Comparison of ENCODE assay signal across 9 cellular contexts in the genomic region with DNA sequence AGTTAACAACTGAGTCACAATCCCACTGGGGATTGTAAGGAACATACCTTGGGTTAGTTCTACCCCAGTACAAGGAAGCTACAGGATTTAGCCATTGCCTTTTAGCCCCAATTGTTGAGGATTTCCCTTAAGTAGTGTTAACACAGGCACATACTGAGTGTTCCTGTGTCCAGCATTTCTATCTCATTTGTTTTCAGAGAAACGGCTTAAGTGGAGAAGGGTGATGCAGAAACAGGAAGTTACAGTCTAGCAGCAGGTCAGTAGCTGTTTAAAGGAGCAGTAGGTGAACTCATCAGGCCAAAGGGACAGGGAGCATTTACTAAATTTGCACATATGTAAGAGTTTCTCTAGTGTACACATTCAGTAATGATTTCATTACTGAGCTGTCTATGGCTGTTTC.
DNase-seq lines count a peak whose midpoint lies in the region; ATAC-seq and TF ChIP-seq lines count a peak whose summit lies in the region.
"Had no signal": no experiment of that assay in that cellular context is flagged by ENCODE, and none has a peak within 500 bp of the region (broad histone marks: within the 10 kb centered on the region; RNA-seq: fewer than 3 reads in every experiment).

No MANE protein-coding gene starts in this region.

- peak; percentile 49 for DNase-seq in ELR (ENCODE audit: low read depth)
- DNase-seq in KBM-7, result peak; percentile 74
- no peak for DNase-seq in chondrocyte (ENCODE audit: low spot score)
- no peak for DNase-seq in posterior cingulate gyrus
- no peak for DNase-seq in BE2C
- DNase-seq in NCI-H2227 treated with DMSO at 0.1 percent for 48 hours (lab: John Stamatoyannopoulos, UW), result no peak
- DNase-seq in colonic mucosa, result no peak

- no peak overlapping the region for H3K9ac ChIP-seq in colonic mucosa (ENCODE audit: low read depth in 2 of 2, low read length in 2 of 2)

- no peaks in the 10 kb centered on the region for H3K36me3 ChIP-seq in BE2C
- no peaks in the 10 kb centered on the region for H3K36me3 ChIP-seq in colonic mucosa

- no peak overlapping the region for H3K27ac ChIP-seq in colonic mucosa

- intact Hi-C loops in posterior cingulate gyrus (cut with DNase I) (no loop called here), colonic mucosa (cut with DNase I) (no loop called here)

- H3K4me1 ChIP-seq in BE2C (no peaks in the 10 kb centered on the region), colonic mucosa (no peaks in the 10 kb centered on the region)

- H3K9me3 ChIP-seq in BE2C (no peaks in the 10 kb centered on the region), colonic mucosa (no peaks in the 10 kb centered on the region)

- H3K4me3 ChIP-seq in BE2C (ENCODE audit: low read depth, low read length) (no peak overlapping the region), colonic mucosa (no peak overlapping the region)

- in situ Hi-C loops in KBM-7 (cut with MboI; ENCODE audit: low pct_unique_long_range_greater_than_20kb, low sequenced_read_pairs), result no loop called here

- no peaks in the 10 kb centered on the region for H3K36me3 Mint-ChIP-seq in chondrocyte (ENCODE audit: low read depth)
- H3K36me3 Mint-ChIP-seq: memory B cell had no signal

- H3K27me3 ChIP-seq in BE2C (no peaks in the 10 kb centered on the region), colonic mucosa (no peaks in the 10 kb centered on the region)

- peaks cover 12% of the 10 kb centered on the region for H3K9me3 Mint-ChIP-seq in chondrocyte (ENCODE audit: low read depth)
- H3K9me3 Mint-ChIP-seq: memory B cell had no signal

- H3K4me1 Mint-ChIP-seq in chondrocyte (ENCODE audit: low read depth), result peaks cover 33% of the 10 kb centered on the region

- H3K27ac Mint-ChIP-seq in chondrocyte (ENCODE audit: unreplicated experiment), result peak overlapping the region; percentile 70
- H3K27ac Mint-ChIP-seq: memory B cell had no signal

- peak; percentile 32 for ATAC-seq in GM21576 (IDR thresholded peaks at IDR 0.05; ENCODE audit: unreplicated experiment)

- H3K4me3 Mint-ChIP-seq in chondrocyte (ENCODE audit: unreplicated experiment), result no peak overlapping the region
- H3K4me3 Mint-ChIP-seq: memory B cell had no signal

- TF ChIP-seq CTCF in chondrocyte (IDR thresholded peaks at IDR 0.05), result no peak
- no peak for TF ChIP-seq CTCF in BE2C (IDR thresholded peaks at IDR 0.05; ENCODE audit: low read depth, low read length)
- no peak for TF ChIP-seq CTCF in colonic mucosa (IDR thresholded peaks at IDR 0.05)

- H3K27me3 Mint-ChIP-seq in chondrocyte (ENCODE audit: low read depth), result no peaks in the 10 kb centered on the region
- H3K27me3 Mint-ChIP-seq: memory B cell had no signal

Comparison
In these comparisons a context has a peak if more than half of its experiments do, and no peak if none do; other contexts are left out.
1. DNase-seq: peak in ELR (single experiment) and KBM-7 (single experiment); none in chondrocyte (single experiment), posterior cingulate gyrus (0 of 10), BE2C (single experiment), NCI-H2227 treated with DMSO at 0.1 percent for 48 hours (single experiment) and colonic mucosa (single experiment).